ENCODE assay signal across 8 cellular contexts in the genomic region with DNA sequence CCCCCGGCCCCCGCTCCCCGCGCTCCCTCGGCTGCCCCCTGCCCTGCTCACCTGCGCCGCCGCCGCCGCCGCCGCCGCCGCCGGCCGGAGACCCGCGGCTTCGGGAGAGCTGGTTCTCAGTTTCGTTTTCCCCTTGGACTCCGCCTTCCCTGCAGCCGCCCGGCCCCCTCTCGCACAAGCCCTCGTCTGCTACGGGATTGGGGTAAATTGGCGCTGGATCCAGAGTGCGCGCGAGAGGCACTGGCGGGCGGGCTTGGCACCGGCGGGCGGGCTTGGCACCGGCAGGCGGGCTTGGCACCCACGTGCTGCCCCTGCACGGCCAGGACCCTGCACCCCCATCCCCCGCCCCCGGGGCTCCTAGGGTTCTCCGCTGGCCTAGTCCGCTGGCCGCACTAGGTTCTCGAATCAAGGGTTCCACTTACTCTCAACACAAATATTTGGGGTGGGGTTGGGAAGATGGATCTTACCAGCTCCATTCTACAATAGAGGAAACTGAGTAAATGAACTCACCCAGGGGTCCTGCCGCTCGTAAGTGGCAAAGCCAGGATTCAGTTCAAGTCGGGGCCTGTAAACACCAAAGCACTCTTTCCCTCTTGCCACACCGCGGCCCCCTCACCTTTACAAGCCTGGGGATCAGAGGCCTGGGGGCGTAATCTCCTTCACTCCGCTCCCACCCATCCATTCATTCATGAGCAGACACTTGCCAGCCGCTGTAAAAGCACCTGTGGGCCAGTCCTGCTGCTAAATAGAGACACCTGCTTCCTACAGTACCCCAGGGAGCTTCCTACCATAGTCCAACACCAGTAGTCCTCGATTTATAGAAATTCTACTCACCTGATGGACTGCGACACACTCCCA. TPM values are rescaled to one million over a fixed set of nuclear protein-coding genes. Genes with fewer than 3 reads are reported as not detected.
DNase-seq lines count a peak whose midpoint lies in the region; ATAC-seq and TF ChIP-seq lines count a peak whose summit lies in the region.

Gene EIF2AK2, minus strand, starts transcription at position 124 of the 858 bp plus-strand sequence. CDS start 9,174 bp downstream, outside the sequence.

- no peaks in the 10 kb centered on the region for H3K27me3 Mint-ChIP-seq in dendritic cell treated with granulocyte-macrophage colony-stimulating factor and Interleukin-4, amounts not matched to agents 40 ng/mL and 50 ng/mL, for 4 days

- no peaks in the 10 kb centered on the region for H3K9me3 ChIP-seq in left lung

- ATAC-seq in GM19351 (IDR thresholded peaks at IDR 0.05; ENCODE audit: unreplicated experiment) (peak; percentile 91), HG03469 (IDR thresholded peaks at IDR 0.05; ENCODE audit: unreplicated experiment) (peak; percentile 63), left lung (peak; percentile 94)

- H3K4me1 Mint-ChIP-seq in dendritic cell treated with granulocyte-macrophage colony-stimulating factor and Interleukin-4, amounts not matched to agents 40 ng/mL and 50 ng/mL, for 4 days (ENCODE audit: low read depth), result peaks cover 44% of the 10 kb centered on the region

- DNase-seq in C1 segment of cervical spinal cord (lab: John Stamatoyannopoulos, UW) (peak; percentile 0 to 75 (median 56)), NCI-H69 (lab: John Stamatoyannopoulos, UW) (peak; percentile 85), left lung (peak; percentile 87 to 95)
- DNase-seq in activated CD4-positive, alpha-beta T cell treated with anti-CD3 and anti-CD28 coated beads, Interleukin-2, amount 50 U/mL, for 1 hour, result peak; percentile 81
- DNase-seq in stimulated activated CD4-positive, alpha-beta T cell treated with anti-CD3 and anti-CD28 coated beads, Interleukin-2, amount 100 ng/mL, for 4 hours (ENCODE audit: low read depth), result peak; percentile 76

- peak within 1 kb of the TSS; percentile 88 for H3K27ac Mint-ChIP-seq in dendritic cell treated with granulocyte-macrophage colony-stimulating factor and Interleukin-4, amounts not matched to agents 40 ng/mL and 50 ng/mL, for 4 days

- H3K4me1 ChIP-seq in left lung, result peaks cover 10 to 32% of the 10 kb centered on the region in 2 donors

- H3K27me3 ChIP-seq in left lung, result no peaks in the 10 kb centered on the region

- peak within 1 kb of the TSS; percentile 63 to 82 for H3K4me3 ChIP-seq in left lung

- no peak for TF ChIP-seq CTCF in left lung (IDR thresholded peaks at IDR 0.05)

- H3K36me3 Mint-ChIP-seq in dendritic cell treated with granulocyte-macrophage colony-stimulating factor and Interleukin-4, amounts not matched to agents 40 ng/mL and 50 ng/mL, for 4 days (ENCODE audit: low read depth), result peaks cover 31% of the 10 kb centered on the region

- H3K4me3 Mint-ChIP-seq in dendritic cell treated with granulocyte-macrophage colony-stimulating factor and Interleukin-4, amounts not matched to agents 40 ng/mL and 50 ng/mL, for 4 days, result peak within 1 kb of the TSS; percentile 89

- H3K9me3 Mint-ChIP-seq in dendritic cell treated with granulocyte-macrophage colony-stimulating factor and Interleukin-4, amounts not matched to agents 40 ng/mL and 50 ng/mL, for 4 days, result no peaks in the 10 kb centered on the region

- H3K27ac ChIP-seq in left lung, result peak within 1 kb of the TSS; percentile 87 to 90

- intact Hi-C loops in dendritic cell treated with granulocyte-macrophage colony-stimulating factor and Interleukin-4, amounts not matched to agents 40 ng/mL and 50 ng/mL, for 4 days (cut with micrococcal nuclease), result no loop called here
- intact Hi-C loops in left lung (cut with DNase I), result no loop called here

- peaks cover 0 to 3% of the 10 kb centered on the region in 2 donors for H3K36me3 ChIP-seq in left lung

RNA-seq across cellular contexts. Expression of gene EIF2AK2, which starts in this region (rescaled TPM):
- 10 to 100 TPM; 53.3 to 54.2 TPM for total RNA-seq in left lung

Comparison
In these comparisons a context has a peak if more than half of its experiments do, and no peak if none do; other contexts are left out.
1. Peak in every context shown above with its lines: DNase-seq, ATAC-seq, H3K4me3 ChIP-seq and H3K27ac ChIP-seq.